Comparison of ENCODE assay signal across 14 cellular contexts in genomic region chr14:54767139-54767431, GRCh38.
A peak's percentile ranks its signal among the peaks of the same experiment; 100 is the strongest.
DNase-seq lines count a peak whose midpoint lies in the region; ATAC-seq and TF ChIP-seq lines count a peak whose summit lies in the region.
"Had no signal": no experiment of that assay in that cellular context is flagged by ENCODE, and none has a peak within 500 bp of the region (broad histone marks: within the 10 kb centered on the region; RNA-seq: fewer than 3 reads in every experiment).

No MANE protein-coding gene starts in this region.

- H3K9me3 Mint-ChIP-seq in activated naive CD8-positive, alpha-beta T cell treated with anti-CD3 and anti-CD28 coated beads, Interleukin-2, amount 50 U/mL, for 24 hours: no peaks in the 10 kb centered on the region
- H3K9me3 Mint-ChIP-seq in activated naive CD8-positive, alpha-beta T cell treated with anti-CD3 and anti-CD28 coated beads for 36 hours: no peaks in the 10 kb centered on the region
- H3K9me3 Mint-ChIP-seq in stimulated activated naive CD8-positive, alpha-beta T cell treated with anti-CD3 and anti-CD28 coated beads, Interleukin-15, Interleukin-2, amounts not matched to agents 100 ng/mL and 50 ng/mL, for 24 hours: no peaks in the 10 kb centered on the region

- peaks cover 0 to 43% of the 10 kb centered on the region in 2 donors for H3K4me1 ChIP-seq in right atrium auricular region
- no peaks in the 10 kb centered on the region for H3K4me1 ChIP-seq in mesendoderm (ENCODE audit: control insufficient read depth, low read depth, low read length)

- no peak for TF ChIP-seq CTCF in right atrium auricular region (IDR thresholded peaks at IDR 0.05)

- peak overlapping the region; percentile 46 for H3K4me3 Mint-ChIP-seq in activated naive CD8-positive, alpha-beta T cell treated with anti-CD3 and anti-CD28 coated beads, Interleukin-2, amount 50 U/mL, for 24 hours
- H3K4me3 Mint-ChIP-seq in activated naive CD8-positive, alpha-beta T cell treated with anti-CD3 and anti-CD28 coated beads for 36 hours: no peak overlapping the region
- no peak overlapping the region for H3K4me3 Mint-ChIP-seq in T-helper 17 cell
- H3K4me3 Mint-ChIP-seq in stimulated activated naive CD8-positive, alpha-beta T cell treated with anti-CD3 and anti-CD28 coated beads, Interleukin-15, Interleukin-2, amounts not matched to agents 100 ng/mL and 50 ng/mL, for 24 hours: peak overlapping the region; percentile 10

- peaks cover 16% of the 10 kb centered on the region for H3K36me3 Mint-ChIP-seq in activated naive CD8-positive, alpha-beta T cell treated with anti-CD3 and anti-CD28 coated beads, Interleukin-2, amount 50 U/mL, for 24 hours (ENCODE audit: low read depth)
- H3K36me3 Mint-ChIP-seq in activated naive CD8-positive, alpha-beta T cell treated with anti-CD3 and anti-CD28 coated beads for 36 hours: peaks cover 10% of the 10 kb centered on the region
- peaks cover 2% of the 10 kb centered on the region for H3K36me3 Mint-ChIP-seq in T-helper 17 cell (ENCODE audit: low read depth)
- H3K36me3 Mint-ChIP-seq in stimulated activated naive CD8-positive, alpha-beta T cell treated with anti-CD3 and anti-CD28 coated beads, Interleukin-15, Interleukin-2, amounts not matched to agents 100 ng/mL and 50 ng/mL, for 24 hours (ENCODE audit: low read depth): peaks cover 35% of the 10 kb centered on the region

- ATAC-seq in activated naive CD8-positive, alpha-beta T cell treated with anti-CD3 and anti-CD28 coated beads, Interleukin-2, amount 50 U/mL, for 24 hours: no peak
- ATAC-seq in T-helper 17 cell (no peak), GM18520 (IDR thresholded peaks at IDR 0.05; ENCODE audit: unreplicated experiment) (no peak)

- no CpG with 5 or more reads among the region's 10 CpGs for WGBS in mesendoderm (ENCODE audit: extremely low coverage, insufficient coverage, low lambda C conversion rate)

- H3K23ac ChIP-seq in mesendoderm (ENCODE audit: low read length): no peak overlapping the region

- peaks cover 5% of the 10 kb centered on the region for H3K27me3 Mint-ChIP-seq in activated naive CD8-positive, alpha-beta T cell treated with anti-CD3 and anti-CD28 coated beads, Interleukin-2, amount 50 U/mL, for 24 hours
- H3K27me3 Mint-ChIP-seq in activated naive CD8-positive, alpha-beta T cell treated with anti-CD3 and anti-CD28 coated beads for 36 hours: no peaks in the 10 kb centered on the region
- H3K27me3 Mint-ChIP-seq in T-helper 17 cell: no peaks in the 10 kb centered on the region
- H3K27me3 Mint-ChIP-seq in stimulated activated naive CD8-positive, alpha-beta T cell treated with anti-CD3 and anti-CD28 coated beads, Interleukin-15, Interleukin-2, amounts not matched to agents 100 ng/mL and 50 ng/mL, for 24 hours: peaks cover 8% of the 10 kb centered on the region

- no peaks in the 10 kb centered on the region for H3K79me2 ChIP-seq in mesendoderm (ENCODE audit: control insufficient read depth, insufficient read depth, low read length)

- H4K5ac ChIP-seq in mesendoderm (ENCODE audit: low read length): no peak overlapping the region

- H3K4me2 ChIP-seq in mesendoderm (ENCODE audit: low read length): no peak overlapping the region

- H3K9me3 ChIP-seq in T-helper 17 cell (ENCODE audit: control insufficient read depth, low read length, poor library complexity, severe bottlenecking) (no peaks in the 10 kb centered on the region), right atrium auricular region (no peaks in the 10 kb centered on the region)
- H3K9me3 ChIP-seq: Caco-2 had no signal

- no peak overlapping the region for H3K4me3 ChIP-seq in right atrium auricular region
- H3K4me3 ChIP-seq in mesendoderm (ENCODE audit: low read length): no peak overlapping the region
- H3K4me3 ChIP-seq: K562 had no signal

- H3K79me1 ChIP-seq in mesendoderm (ENCODE audit: low read length): no peaks in the 10 kb centered on the region

- H3K36me3 ChIP-seq in right atrium auricular region (peaks cover 73% of the 10 kb centered on the region), mesendoderm (ENCODE audit: control insufficient read depth, insufficient read depth, low read length) (peaks cover 2% of the 10 kb centered on the region)

- no peak overlapping the region for H2BK120ac ChIP-seq in mesendoderm (ENCODE audit: low read depth, low read length)

- H3K27me3 ChIP-seq in right atrium auricular region (no peaks in the 10 kb centered on the region), mesendoderm (ENCODE audit: insufficient read depth, low read length, poor library complexity) (no peaks in the 10 kb centered on the region)

- peaks cover 58% of the 10 kb centered on the region for H3K4me1 Mint-ChIP-seq in activated naive CD8-positive, alpha-beta T cell treated with anti-CD3 and anti-CD28 coated beads, Interleukin-2, amount 50 U/mL, for 24 hours
- peaks cover 15% of the 10 kb centered on the region for H3K4me1 Mint-ChIP-seq in activated naive CD8-positive, alpha-beta T cell treated with anti-CD3 and anti-CD28 coated beads for 36 hours
- H3K4me1 Mint-ChIP-seq in T-helper 17 cell: peaks cover 4% of the 10 kb centered on the region
- peaks cover 59% of the 10 kb centered on the region for H3K4me1 Mint-ChIP-seq in stimulated activated naive CD8-positive, alpha-beta T cell treated with anti-CD3 and anti-CD28 coated beads, Interleukin-15, Interleukin-2, amounts not matched to agents 100 ng/mL and 50 ng/mL, for 24 hours (ENCODE audit: low read depth)

- H2BK15ac ChIP-seq in mesendoderm (replicated peaks; ENCODE audit: low read depth): no peak overlapping the region

- no peak overlapping the region for H3K18ac ChIP-seq in mesendoderm (ENCODE audit: low read length)

- no peak overlapping the region for H2BK5ac ChIP-seq in mesendoderm (ENCODE audit: low read length)

- peak overlapping the region; percentile 97 for H3K27ac Mint-ChIP-seq in activated naive CD8-positive, alpha-beta T cell treated with anti-CD3 and anti-CD28 coated beads, Interleukin-2, amount 50 U/mL, for 24 hours
- no peak overlapping the region for H3K27ac Mint-ChIP-seq in activated naive CD8-positive, alpha-beta T cell treated with anti-CD3 and anti-CD28 coated beads for 36 hours
- H3K27ac Mint-ChIP-seq in T-helper 17 cell: peak overlapping the region; percentile 21
- H3K27ac Mint-ChIP-seq in stimulated activated naive CD8-positive, alpha-beta T cell treated with anti-CD3 and anti-CD28 coated beads, Interleukin-15, Interleukin-2, amounts not matched to agents 100 ng/mL and 50 ng/mL, for 24 hours: peak overlapping the region; percentile 94

- no peak overlapping the region for H3K4ac ChIP-seq in mesendoderm (ENCODE audit: low read depth, low read length)

- no peak overlapping the region for H2AK5ac ChIP-seq in mesendoderm (ENCODE audit: low read length)

- no peak for DNase-seq in activated naive CD8-positive, alpha-beta T cell treated with anti-CD3 and anti-CD28 coated beads, Interleukin-2, amount 50 U/mL, for 24 hours
- no peak for DNase-seq in activated naive CD8-positive, alpha-beta T cell treated with anti-CD3 and anti-CD28 coated beads for 36 hours
- DNase-seq in T-helper 17 cell: no peak
- DNase-seq in right atrium auricular region (ENCODE audit: low spot score): no peak
- DNase-seq in mesendoderm: no peak
- DNase-seq: AML-193, Caco-2, NCI-H1048, NCI-H146, NCI-H2081 treated with DMSO at 0.1 percent for 48 hours, NCI-H524 had no signal

- peak overlapping the region; percentile 84 to 97 for H3K27ac ChIP-seq in right atrium auricular region
- H3K27ac ChIP-seq in mesendoderm (ENCODE audit: low read depth, low read length): no peak overlapping the region

- H3K9ac ChIP-seq in mesendoderm (ENCODE audit: low read length): no peak overlapping the region

- H4K8ac ChIP-seq in mesendoderm (ENCODE audit: low read depth, low read length): no peak overlapping the region

- no peak overlapping the region for H3K56ac ChIP-seq in mesendoderm (ENCODE audit: low read length)

Comparison
In these comparisons a context has a peak if more than half of its experiments do, and no peak if none do; other contexts are left out.
1. H3K4me3 Mint-ChIP-seq: peak in activated naive CD8-positive, alpha-beta T cell treated with anti-CD3 and anti-CD28 coated beads, Interleukin-2, amount 50 U/mL, for 24 hours (single experiment) and stimulated activated naive CD8-positive, alpha-beta T cell treated with anti-CD3 and anti-CD28 coated beads, Interleukin-15, Interleukin-2, amounts not matched to agents 100 ng/mL and 50 ng/mL, for 24 hours (single experiment); none in activated naive CD8-positive, alpha-beta T cell treated with anti-CD3 and anti-CD28 coated beads for 36 hours (single experiment) and T-helper 17 cell (single experiment).